In genomic region chr12:120361506-120362208, GRCh38 we compare ENCODE assay signal across 8 cellular contexts. TPM values are rescaled to one million over a fixed set of nuclear protein-coding genes. Genes with fewer than 3 reads are reported as not detected.
DNase-seq lines count a peak whose midpoint lies in the region; ATAC-seq, FAIRE-seq and TF ChIP-seq lines count a peak whose summit lies in the region.

No MANE protein-coding gene starts in this region.

- H3K27me3 ChIP-seq in dorsolateral prefrontal cortex (no peaks in the 10 kb centered on the region), lower lobe of right lung (ENCODE audit: low read depth) (peaks cover 31% of the 10 kb centered on the region), testis (no peaks in the 10 kb centered on the region)

- H3K36me3 ChIP-seq in lower lobe of right lung (no peaks in the 10 kb centered on the region), testis (ENCODE audit: low read depth, missing control alignments) (no peaks in the 10 kb centered on the region), OCI-LY7 (ENCODE audit: insufficient read depth, low read length) (no peaks in the 10 kb centered on the region)

- TF ChIP-seq CTCF in dorsolateral prefrontal cortex (IDR thresholded peaks at IDR 0.05 in 54 of 56, conservative IDR thresholded peaks at IDR 0.05 in 2 of 56; ENCODE audit: low read depth in 1 of 56, partially characterized antibody in 56 of 56): peak in 1 of 56 donors; percentile 11
- TF ChIP-seq CTCF in lower lobe of right lung (IDR thresholded peaks at IDR 0.05): no peak
- no peak for TF ChIP-seq CTCF in testis (IDR thresholded peaks at IDR 0.05)
- no peak for TF ChIP-seq CTCF in OCI-LY7 (conservative IDR thresholded peaks at IDR 0.05; ENCODE audit: low read length)

- intact Hi-C loops in dorsolateral prefrontal cortex (cut with DNase I) (no loop called here), lower lobe of right lung (cut with DNase I) (no loop called here), testis (cut with DNase I; ENCODE audit: low total_unique reads) (loop anchor here (10.0 kb wide), 1 partner anchor 63 kb away; no protein-coding TSS in a partner anchor), OCI-LY7 (cut with micrococcal nuclease; ENCODE audit: unreplicated experiment) (no loop called here)

- no peaks in the 10 kb centered on the region for H3K9me2 ChIP-seq in OCI-LY7 (ENCODE audit: insufficient read depth, low read length)

- H3K4me1 ChIP-seq in lower lobe of right lung (peaks cover 2% of the 10 kb centered on the region), testis (peaks cover 10% of the 10 kb centered on the region), OCI-LY7 (ENCODE audit: insufficient read depth, low read length, poor library complexity, severe bottlenecking) (no peaks in the 10 kb centered on the region)

- H4K20me1 ChIP-seq in OCI-LY7 (ENCODE audit: insufficient read depth, low read length): no peaks in the 10 kb centered on the region

- H3K27ac ChIP-seq in dorsolateral prefrontal cortex (peak overlapping the region in 53 of 59 donors; percentile 19 to 87 (median 69)), lower lobe of right lung (no peak overlapping the region), testis (peak overlapping the region in 1 of 2 donors; percentile 15), OCI-LY7 (ENCODE audit: low read depth, low read length, poor library complexity, severe bottlenecking) (no peak overlapping the region)

- H3K79me2 ChIP-seq in OCI-LY7 (ENCODE audit: insufficient read depth, low read depth, low read length): no peaks in the 10 kb centered on the region

- POLR2A ChIA-PET in OCI-LY7 (lab: Charles Lee): no interaction called here

- peak in 1 of 2 donors; percentile 23 for ATAC-seq in lower lobe of right lung

- DNase-seq in GM12891 (ENCODE audit: insufficient read length, low spot score) (peak; percentile 77), NCI-H446 treated with DMSO at 0.1 percent for 48 hours (lab: John Stamatoyannopoulos, UW) (peak; percentile 58), dorsolateral prefrontal cortex (peak; percentile 66 to 91 (median 86)), lower lobe of right lung (no peak), testis (peak; percentile 71), H54 (ENCODE audit: insufficient read length, low spot score) (no peak), OCI-LY7 (ENCODE audit: low spot score) (no peak)
- DNase-seq in central memory CD4-positive, alpha-beta T cell: no peak

- H3K9me3 ChIP-seq in lower lobe of right lung (no peaks in the 10 kb centered on the region), testis (no peaks in the 10 kb centered on the region), OCI-LY7 (ENCODE audit: low read length) (no peaks in the 10 kb centered on the region)

- CTCF ChIA-PET in OCI-LY7 (lab: Charles Lee; ENCODE audit: unreplicated experiment): no interaction called here

- no TSS peak for BruUV-seq in OCI-LY7 (replicated peaks; lab: Mats Ljungman, UMichigan)

- no peak overlapping the region for H3K4me2 ChIP-seq in OCI-LY7 (ENCODE audit: low read length)

- WGBS in testis, 2 donors: 5 to 34% methylated on average over 2 to 46 of the region's 56 CpGs

- no peak for TF ChIP-seq POLR2A in GM12891 (IDR thresholded peaks at IDR 0.05; ENCODE audit: low read depth, low read length)
- TF ChIP-seq POLR2A in testis (IDR thresholded peaks at IDR 0.05): no peak
- no peak for TF ChIP-seq POLR2A in H54 (IDR thresholded peaks at IDR 0.05; ENCODE audit: low read depth, low read length)

- FAIRE-seq in GM12891 (lab: Jason Lieb, UNC): no peak
- FAIRE-seq in H54 (lab: Jason Lieb, UNC): no peak

- no peak overlapping the region for H2AFZ ChIP-seq in OCI-LY7 (ENCODE audit: low read length)

- H3K4me3 ChIP-seq in dorsolateral prefrontal cortex (peak overlapping the region; percentile 30 to 72 (median 57)), lower lobe of right lung (peak overlapping the region; percentile 25), testis (peak overlapping the region; percentile 45 to 65), OCI-LY7 (ENCODE audit: low read depth, low read length, poor library complexity, severe bottlenecking) (no peak overlapping the region)

TF ChIP-seq in GM12891, 5 proteins besides CTCF, POLR2A, EP300 and RAD21:
- TF ChIP-seq SPI1 (IDR thresholded peaks at IDR 0.05; ENCODE audit: low read depth, low read length) (no peak), POU2F2 (IDR thresholded peaks at IDR 0.05; ENCODE audit: low read depth, low read length) (no peak), PAX5 (IDR thresholded peaks at IDR 0.05; ENCODE audit: insufficient read depth, low read length, severe bottlenecking) (no peak), POLR2AphosphoS5 (IDR thresholded peaks at IDR 0.05; ENCODE audit: low read depth, low read length) (no peak), TAF1 (IDR thresholded peaks at IDR 0.05; ENCODE audit: low read depth, low read length) (no peak)

RNA-seq across cellular contexts. Expression of gene MSI1, which starts 7.3 kb away (rescaled TPM):
- polyA plus RNA-seq in GM12891 (2012; ENCODE audit: low read depth, missing spikeins): not detected
- total RNA-seq in dorsolateral prefrontal cortex: 10 to 100 TPM in 111 of 120 experiments, 1 to 10 TPM in 9; 4.5 to 44.7 (median 15.4) TPM
- total RNA-seq in lower lobe of right lung: 0.44 TPM
- total RNA-seq in testis: 10 to 100 TPM in 1 of 2 donors, 1 to 10 TPM in 1; 7.4 to 14.8 TPM
- 25.1 TPM for polyA plus RNA-seq in testis (ENCODE audit: insufficient read depth, low read depth, low replicate concordance)
- total RNA-seq in OCI-LY7 (2014; rRNA removed; shearing (Covaris generic)): not detected in 2 replicates
- total RNA-seq in OCI-LY7 (2022): not detected in 2 replicates

RNA-seq across cellular contexts. Expression of gene PLA2G1B, which starts 34.1 kb away (rescaled TPM):
- polyA plus RNA-seq in GM12891 (2012; ENCODE audit: low read depth, missing spikeins): not detected
- 1 to 10 TPM in 2 of 120 experiments, not detected in 118; 1.3 to 1.9 TPM for total RNA-seq in dorsolateral prefrontal cortex
- 42.2 TPM for total RNA-seq in lower lobe of right lung
- under 1 TPM in 1 of 2 donors, not detected in 1; 0.94 TPM for total RNA-seq in testis
- polyA plus RNA-seq in testis (ENCODE audit: insufficient read depth, low read depth, low replicate concordance): 3.6 TPM
- total RNA-seq in OCI-LY7 (2014; rRNA removed; shearing (Covaris generic)): not detected in 2 replicates
- not detected in 2 replicates for total RNA-seq in OCI-LY7 (2022)

RNA-seq across cellular contexts. Expression of gene SIRT4, which starts 59.5 kb away (rescaled TPM):
- polyA plus RNA-seq in GM12891 (2012; ENCODE audit: low read depth, missing spikeins): 0.76 TPM
- total RNA-seq in dorsolateral prefrontal cortex (10 to 100 TPM in 10 of 120 experiments, 1 to 10 TPM in 110; 1.9 to 15.5 (median 6.3) TPM), lower lobe of right lung (2.1 TPM), testis (1 to 10 TPM; 3.3 to 5.0 TPM), OCI-LY7 (2022) (1.4 and 2.2 TPM in 2 replicates)
- polyA plus RNA-seq in testis (ENCODE audit: insufficient read depth, low read depth, low replicate concordance): 10.0 TPM
- 0.54 and 2.1 TPM in 2 replicates for total RNA-seq in OCI-LY7 (2014; rRNA removed; shearing (Covaris generic))

Comparison
In these comparisons a context has a peak if more than half of its experiments do, and no peak if none do; other contexts are left out.
1. DNase-seq: peak in GM12891 (single experiment), NCI-H446 treated with DMSO at 0.1 percent for 48 hours (single experiment), dorsolateral prefrontal cortex (10 of 10) and testis (single experiment); none in lower lobe of right lung (single experiment), H54 (single experiment), central memory CD4-positive, alpha-beta T cell (single experiment) and OCI-LY7 (single experiment).
2. H3K27ac ChIP-seq: peak in dorsolateral prefrontal cortex (53 of 59); none in lower lobe of right lung (single experiment) and OCI-LY7 (single experiment).
3. RNA of gene PLA2G1B, which starts 34.1 kb away (total RNA-seq): 42.2 TPM in lower lobe of right lung (single experiment); 0.94 TPM in testis, 1.3 to 1.9 TPM in dorsolateral prefrontal cortex and not detected in OCI-LY7; every median in the first group is over 10 times any median in the second.